Comparison of ENCODE assay signal across 23 cellular contexts in the genomic region with DNA sequence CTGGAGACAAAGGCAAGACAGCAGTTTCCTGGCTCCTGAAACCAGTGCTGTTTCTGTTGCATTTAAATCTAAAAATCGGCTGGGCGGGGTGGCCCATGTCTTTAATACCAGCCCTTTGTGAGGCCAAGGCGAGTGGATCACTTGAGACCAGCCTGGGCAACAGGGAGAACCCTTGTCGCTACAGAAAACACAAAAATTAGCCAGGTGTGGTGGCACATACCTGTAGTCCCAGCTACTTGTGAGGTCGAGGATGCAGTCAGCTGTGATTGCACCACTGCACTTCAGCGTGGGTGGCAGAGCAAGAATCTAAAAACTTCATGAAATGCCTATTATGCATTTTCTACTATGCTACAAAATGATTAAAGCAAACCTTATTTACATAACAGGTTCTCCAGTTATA.
DNase-seq lines count a peak whose midpoint lies in the region; ATAC-seq, FAIRE-seq and TF ChIP-seq lines count a peak whose summit lies in the region.
"Had no signal": no experiment of that assay in that cellular context is flagged by ENCODE, and none has a peak within 500 bp of the region (broad histone marks: within the 10 kb centered on the region; RNA-seq: fewer than 3 reads in every experiment).

No MANE protein-coding gene starts in this region.

- no peak overlapping the region for H3K9ac ChIP-seq in H1 (replicated peaks in 1 of 4; ENCODE audit: extremely low read depth in 1 of 4, low read depth in 3 of 4, low read length in 3 of 4)
- H3K9ac ChIP-seq: BLaER1 had no signal

- H3K4me3 ChIP-seq in H1 (ENCODE audit: extremely low read depth in 1 of 4, insufficient read depth in 2 of 4, low read depth in 3 of 4, low read length in 4 of 4) (no peak overlapping the region), gastroesophageal sphincter (no peak overlapping the region)
- H3K4me3 ChIP-seq: BLaER1 had no signal

- H3K14ac ChIP-seq in H1 (ENCODE audit: insufficient read length) = no peak overlapping the region

- no peak overlapping the region for H3K4ac ChIP-seq in H1 (replicated peaks; ENCODE audit: insufficient read length, low read depth, low read length)

- no peak overlapping the region for H2BK20ac ChIP-seq in H1 (ENCODE audit: low read length)

- H2BK5ac ChIP-seq in H1 (ENCODE audit: low read depth, low read length) = no peak overlapping the region

- no peak overlapping the region for H2BK120ac ChIP-seq in H1 (replicated peaks; ENCODE audit: low read depth, low read length)

- no peak overlapping the region for H2BK15ac ChIP-seq in H1 (ENCODE audit: low read length)

- H3K23me2 ChIP-seq in H1 (ENCODE audit: low read depth, low read length) = no peaks in the 10 kb centered on the region

- H2BK12ac ChIP-seq in H1 (ENCODE audit: low read depth, low read length) = no peak overlapping the region

- WGBS in H1 (ENCODE audit: extremely low coverage in 1 of 2, insufficient coverage in 1 of 2, insufficient read length in 1 of 2, insufficient replicate concordance in 2 of 2, low coverage in 1 of 2, low lambda C conversion rate in 2 of 2, missing lambda C conversion rate in 1 of 2), 2 experiments = 92% methylated on average over 5 of the region's 6 CpGs; no CpG with 5 or more reads in 1 of the 2 experiments
- 53 to 100% methylated on average over 1 to 3 of the region's 6 CpGs for WGBS in gastroesophageal sphincter (ENCODE audit: low coverage in 1 of 2), 2 donors

- no peaks in the 10 kb centered on the region for H4K20me1 ChIP-seq in H1 (replicated peaks in 1 of 2; ENCODE audit: control insufficient read depth in 1 of 2, insufficient read depth in 2 of 2, low read length in 2 of 2)
- H4K20me1 ChIP-seq: BLaER1 had no signal

- no peak overlapping the region for H4K91ac ChIP-seq in H1 (replicated peaks; ENCODE audit: insufficient read length, low read length)

- H3K36me3 ChIP-seq in H1 (ENCODE audit: control insufficient read depth in 2 of 4, insufficient read depth in 4 of 4, low read length in 3 of 4) = no peaks in the 10 kb centered on the region
- H3K36me3 ChIP-seq in gastroesophageal sphincter = no peaks in the 10 kb centered on the region
- H3K36me3 ChIP-seq: BE2C, BLaER1 had no signal

- H3K79me2 ChIP-seq in H1 (ENCODE audit: control insufficient read depth in 1 of 2, insufficient read depth in 2 of 2, low read length in 2 of 2) = no peaks in the 10 kb centered on the region

- H3K9me3 ChIP-seq in H1 (ENCODE audit: insufficient read depth in 2 of 2, low read depth in 1 of 2, low read length in 1 of 2) (no peaks in the 10 kb centered on the region), gastroesophageal sphincter (no peaks in the 10 kb centered on the region)
- H3K9me3 ChIP-seq: BE2C, Caco-2 had no signal

- no peak for TF ChIP-seq CTCF in H1 (IDR thresholded peaks at IDR 0.05; ENCODE audit: control extremely low read depth in 1 of 3, insufficient read depth in 1 of 3, low read depth in 1 of 3, low read length in 3 of 3)
- TF ChIP-seq CTCF in gastroesophageal sphincter (IDR thresholded peaks at IDR 0.05) = no peak

- DNase-seq in H1 (ENCODE audit: low read depth in 1 of 2, low spot score in 2 of 2) = no peak
- DNase-seq in kidney tubule cell (ENCODE audit: low spot score) = peak; percentile 19
- DNase-seq in renal cortical epithelial cell (ENCODE audit: low read depth) = peak; percentile 57
- DNase-seq in activated CD4-positive, CD25-positive, alpha-beta regulatory T cell treated with anti-CD3 and anti-CD28 coated beads, Interleukin-2, amount 50 U/mL, for 72 hours = no peak
- no peak for DNase-seq in stimulated activated CD4-positive, alpha-beta T cell treated with anti-CD3 and anti-CD28 coated beads, Interleukin-4, amount 100 ng/mL, for 1 hour
- DNase-seq: 8988T; ACHN; BE2C; C1 segment of cervical spinal cord; Caco-2; Calu3; CD4-positive, CD25-positive, alpha-beta regulatory T cell; CD8-positive, alpha-beta T cell; DMS79 treated with DMSO at 0.1 percent for 48 hours; GF-D8 had no signal

- H2AFZ ChIP-seq in H1 (ENCODE audit: low read length) = no peak overlapping the region

- POLR2A ChIA-PET in H1 (lab: Charles Lee; ENCODE audit: partially characterized antibody) = no interaction called here

- H4K8ac ChIP-seq in H1 (ENCODE audit: extremely low read depth, insufficient read depth, low read length) = 0 out of 2 replicates have a peak overlapping the region, but pooled peaks have one; percentile 25

- H3K56ac ChIP-seq in H1 (replicated peaks; ENCODE audit: insufficient read length, low read depth, low read length) = no peak overlapping the region

- H3K27ac ChIP-seq in H1 (ENCODE audit: low read depth, low read length) = no peak overlapping the region
- H3K27ac ChIP-seq in gastroesophageal sphincter = no peak overlapping the region
- H3K27ac ChIP-seq: BLaER1 had no signal

- no peak overlapping the region for H3K4me2 ChIP-seq in H1 (ENCODE audit: insufficient read depth in 1 of 2, low read depth in 2 of 2, low read length in 2 of 2)
- H3K4me2 ChIP-seq: BLaER1 had no signal

- CTCF ChIA-PET in H1 (lab: Charles Lee; ENCODE audit: partially characterized antibody) = no interaction called here

- TF ChIP-seq EP300 in H1 (IDR thresholded peaks at IDR 0.05; ENCODE audit: borderline replicate concordance in 1 of 2, low read depth in 2 of 2, low read length in 2 of 2) (no peak), gastroesophageal sphincter (IDR thresholded peaks at IDR 0.05) (no peak)

- no peak overlapping the region for H4K5ac ChIP-seq in H1 (ENCODE audit: insufficient read length, low read depth, low read length)

- H3K18ac ChIP-seq in H1 (ENCODE audit: extremely low read depth, low read length) = no peak overlapping the region

- H3K23ac ChIP-seq in H1 (ENCODE audit: insufficient read length) = no peak overlapping the region

- TF ChIP-seq POLR2A in H1 (IDR thresholded peaks at IDR 0.05; ENCODE audit: control extremely low read depth in 1 of 2, low read depth in 2 of 2, low read length in 2 of 2) = no peak
- no peak for TF ChIP-seq POLR2A in gastroesophageal sphincter (IDR thresholded peaks at IDR 0.05)

- FAIRE-seq in H1 (lab: Jason Lieb, UNC) = no peak
- FAIRE-seq: A204.1, D721Med, G401.6, GM12891, GM19239 had no signal

- no peak for ATAC-seq in gastroesophageal sphincter
- no peak for ATAC-seq in HG02642 (IDR thresholded peaks at IDR 0.05; ENCODE audit: poor library complexity, unreplicated experiment)
- ATAC-seq: CD8-positive, alpha-beta T cell had no signal

- TF ChIP-seq RAD21 in H1 (IDR thresholded peaks at IDR 0.05 in 1 of 2, conservative IDR thresholded peaks at IDR 0.05 in 1 of 2; ENCODE audit: low read depth in 2 of 2, low read length in 2 of 2) = no peak

- no peaks in the 10 kb centered on the region for H3K79me1 ChIP-seq in H1 (ENCODE audit: low read depth, low read length)

- H3K27me3 ChIP-seq in H1 (replicated peaks in 1 of 4; ENCODE audit: control insufficient read depth in 3 of 4, extremely low read depth in 1 of 4, insufficient read depth in 3 of 4, low read length in 3 of 4) = no peaks in the 10 kb centered on the region
- no peaks in the 10 kb centered on the region for H3K27me3 ChIP-seq in gastroesophageal sphincter
- H3K27me3 ChIP-seq: BE2C had no signal

- H2AK5ac ChIP-seq in H1 (ENCODE audit: low read depth, low read length) = no peak overlapping the region

- H3K4me1 ChIP-seq in H1 (replicated peaks in 1 of 4; ENCODE audit: control insufficient read depth in 3 of 4, insufficient read depth in 4 of 4, low read length in 3 of 4) (no peaks in the 10 kb centered on the region), gastroesophageal sphincter (no peaks in the 10 kb centered on the region)
- H3K4me1 ChIP-seq: BE2C, BLaER1, Caco-2 had no signal

TF ChIP-seq in H1, 55 proteins besides CTCF, POLR2A, EP300 and RAD21:
- TF ChIP-seq KDM1A (IDR thresholded peaks at IDR 0.05; ENCODE audit: borderline replicate concordance, low read length) (no peak), TAF7 (optimal IDR thresholded peaks at IDR 0.05; ENCODE audit: borderline replicate concordance, low read depth, low read length) (no peak), GTF2F1 (IDR thresholded peaks at IDR 0.05; ENCODE audit: borderline replicate concordance, low read depth, low read length) (no peak), NANOG (IDR thresholded peaks at IDR 0.05; ENCODE audit: insufficient read depth, low read depth, low read length, poor library complexity, severe bottlenecking) (no peak), CBX5 (IDR thresholded peaks at IDR 0.05; ENCODE audit: low read depth, low read length) (no peak)
- TF ChIP-seq, protein P1, sequence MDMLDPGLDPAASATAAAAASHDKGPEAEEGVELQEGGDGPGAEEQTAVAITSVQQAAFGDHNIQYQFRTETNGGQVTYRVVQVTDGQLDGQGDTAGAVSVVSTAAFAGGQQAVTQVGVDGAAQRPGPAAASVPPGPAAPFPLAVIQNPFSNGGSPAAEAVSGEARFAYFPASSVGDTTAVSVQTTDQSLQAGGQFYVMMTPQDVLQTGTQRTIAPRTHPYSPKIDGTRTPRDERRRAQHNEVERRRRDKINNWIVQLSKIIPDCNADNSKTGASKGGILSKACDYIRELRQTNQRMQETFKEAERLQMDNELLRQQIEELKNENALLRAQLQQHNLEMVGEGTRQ (IDR thresholded peaks at IDR 0.05; ENCODE audit: low read length) = no peak

Comparison
In these comparisons a context has a peak if more than half of its experiments do, and no peak if none do; other contexts are left out.
1. DNase-seq: peak in kidney tubule cell (single experiment) and renal cortical epithelial cell (single experiment); none in H1 (0 of 2), activated CD4-positive, CD25-positive, alpha-beta regulatory T cell treated with anti-CD3 and anti-CD28 coated beads, Interleukin-2, amount 50 U/mL, for 72 hours (single experiment) and stimulated activated CD4-positive, alpha-beta T cell treated with anti-CD3 and anti-CD28 coated beads, Interleukin-4, amount 100 ng/mL, for 1 hour (single experiment).